Comparison of ENCODE assay signal across 10 cellular contexts in genomic region chr10:5550621-5551530, GRCh38. TPM values are rescaled to one million over a fixed set of nuclear protein-coding genes. Genes with fewer than 3 reads are reported as not detected.
A peak's percentile ranks its signal among the peaks of the same experiment; 100 is the strongest.
DNase-seq lines count a peak whose midpoint lies in the region; ATAC-seq, FAIRE-seq and TF ChIP-seq lines count a peak whose summit lies in the region.
"Had no signal": no experiment of that assay in that cellular context is flagged by ENCODE, and none has a peak within 500 bp of the region (broad histone marks: within the 10 kb centered on the region; RNA-seq: fewer than 3 reads in every experiment).

No MANE protein-coding gene starts in this region.

- dilution Hi-C loops in keratinocyte (cut with MboI; ENCODE audit: extremely low pct_ligation_motif_present, low sequenced_read_pairs) = no loop called here

- peaks cover 57% of the 10 kb centered on the region for H3K4me1 ChIP-seq in SJCRH30
- H3K4me1 ChIP-seq in keratinocyte (ENCODE audit: control insufficient read depth, extremely low read depth, insufficient read depth, low read length) = peaks cover 72% of the 10 kb centered on the region
- peaks cover 32 to 91% (median 68%) of the 10 kb centered on the region in 4 donors for H3K4me1 ChIP-seq in transverse colon

- peak overlapping the region; percentile 67 for H3K9ac ChIP-seq in keratinocyte (ENCODE audit: control insufficient read depth, extremely low read depth, insufficient read depth, low read length)

- H4K20me1 ChIP-seq in keratinocyte (ENCODE audit: control insufficient read depth, extremely low read depth, insufficient read depth, low read length) = no peaks in the 10 kb centered on the region

- H3K36me3 ChIP-seq in SJCRH30 = no peaks in the 10 kb centered on the region
- H3K36me3 ChIP-seq in keratinocyte (ENCODE audit: control insufficient read depth in 2 of 2, extremely low read depth in 1 of 2, insufficient read depth in 2 of 2, low read length in 2 of 2) = no peaks in the 10 kb centered on the region
- H3K36me3 ChIP-seq in transverse colon = no peaks in the 10 kb centered on the region

- TF ChIP-seq CTCF in keratinocyte (optimal IDR thresholded peaks at IDR 0.05 in 1 of 3, IDR thresholded peaks at IDR 0.05 in 1 of 3, conservative IDR thresholded peaks at IDR 0.05 in 1 of 3; ENCODE audit: extremely low read depth in 1 of 3, insufficient read depth in 2 of 3, low read length in 3 of 3) (no peak), transverse colon (IDR thresholded peaks at IDR 0.05) (no peak)

- ATAC-seq in GM18520 (IDR thresholded peaks at IDR 0.05; ENCODE audit: unreplicated experiment) = no peak

- in situ Hi-C loops in transverse colon (cut with MboI; ENCODE audit: low pct_ligation_motif_present in 1 of 4, low pct_unique_long_range_greater_than_20kb in 1 of 4, low sequenced_read_pairs in 3 of 4) = no loop called here

- no peak overlapping the region for H2AFZ ChIP-seq in keratinocyte (ENCODE audit: control insufficient read depth, low read length)

- H3K27ac ChIP-seq in SJCRH30 = peak overlapping the region; percentile 56
- H3K27ac ChIP-seq in keratinocyte (ENCODE audit: control insufficient read depth, insufficient read depth, low read length) = peak overlapping the region; percentile 77
- peak overlapping the region; percentile 73 to 93 (median 84) for H3K27ac ChIP-seq in transverse colon

- H3K4me3 ChIP-seq in SJCRH30 (no peak overlapping the region), keratinocyte (ENCODE audit: control insufficient read depth in 2 of 3, extremely low read depth in 1 of 3, insufficient read depth in 2 of 3, low read depth in 1 of 3, low read length in 3 of 3) (no peak overlapping the region), transverse colon (no peak overlapping the region)

- no peaks in the 10 kb centered on the region for H3K79me2 ChIP-seq in keratinocyte (ENCODE audit: control insufficient read depth, insufficient read depth, low read length)

- H3K27me3 ChIP-seq in SJCRH30 (no peaks in the 10 kb centered on the region), keratinocyte (ENCODE audit: control insufficient read depth, extremely low read depth, insufficient read depth, low read length) (no peaks in the 10 kb centered on the region), transverse colon (no peaks in the 10 kb centered on the region)

- no peak for TF ChIP-seq EP300 in transverse colon (IDR thresholded peaks at IDR 0.05; ENCODE audit: low read depth)

- no peaks in the 10 kb centered on the region for H3K9me3 ChIP-seq in SJCRH30 (replicated peaks)
- no peaks in the 10 kb centered on the region for H3K9me3 ChIP-seq in keratinocyte (ENCODE audit: control insufficient read depth, low read depth, low read length)
- H3K9me3 ChIP-seq in transverse colon = no peaks in the 10 kb centered on the region

- 91 to 100% methylated on average over 1 to 17 of the region's 17 CpGs for WGBS in transverse colon (ENCODE audit: low coverage in 1 of 2), 2 donors

- intact Hi-C loops in transverse colon (cut with DNase I; ENCODE audit: low total_unique reads) = no loop called here

- peak; percentile 52 for DNase-seq in activated effector memory CD4-positive, alpha-beta T cell treated with anti-CD3 and anti-CD28 coated beads, Interleukin-2, amount 50 U/mL, for 16 hours
- DNase-seq in activated effector memory CD4-positive, alpha-beta T cell treated with Interleukin-2 at 50 U/mL for 16 hours = no peak
- DNase-seq in SJCRH30 (peak; percentile 58 to 69), keratinocyte (ENCODE audit: low read depth, low spot score) (no peak), transverse colon (no peak), AML-193 (lab: John Stamatoyannopoulos, UW) (no peak), DMS114 treated with DMSO at 0.1 percent for 48 hours (lab: John Stamatoyannopoulos, UW; ENCODE audit: unreplicated experiment) (no peak)
- DNase-seq: activated B cell treated with CpG ODN at 0.5 μM for 24 hours, NCI-H2081 had no signal

- H3K4me2 ChIP-seq in keratinocyte (ENCODE audit: control insufficient read depth, extremely low read depth, insufficient read depth, low read depth, low read length) = peak overlapping the region; percentile 68

- peaks cover 3% of the 10 kb centered on the region for H3K9me1 ChIP-seq in keratinocyte (ENCODE audit: control insufficient read depth, extremely low read depth, insufficient read depth, low read length)

- FAIRE-seq in keratinocyte (lab: Jason Lieb, UNC) = peak; percentile 43

- TF ChIP-seq POLR2A in transverse colon (IDR thresholded peaks at IDR 0.05) = no peak

RNA-seq across cellular contexts. Expression of gene CALML3, which starts 26.1 kb away (rescaled TPM):
- not detected in 2 replicates for total RNA-seq in SJCRH30 (2014; rRNA removed; shearing (Covaris generic))
- polyA plus RNA-seq in keratinocyte = 7.6 to 20.2 TPM (median 14.1 TPM) in 3 replicates
- 16.6 TPM for polyA plus RNA-seq in keratinocyte (2011; ENCODE audit: low read depth)
- 10.4 and 31.2 TPM in 2 replicates for polyA plus RNA-seq in keratinocyte (2011; cell fraction: cytosol; rRNA removed)
- polyA plus RNA-seq in keratinocyte (2011; cell fraction: nucleus; rRNA removed) = 11.9 and 17.6 TPM in 2 replicates
- polyA plus RNA-seq in keratinocyte (2012; ENCODE audit: low replicate concordance) = 15.7 and 23.6 TPM in 2 replicates
- polyA minus RNA-seq in keratinocyte = 2.7 to 5.2 TPM (median 4.4 TPM) in 3 replicates
- 17.1 TPM for polyA minus RNA-seq in keratinocyte (2011; cell fraction: cytosol; rRNA and poly(A)+ RNA removed)
- polyA minus RNA-seq in keratinocyte (2011; cell fraction: nucleus; rRNA and poly(A)+ RNA removed) = 4.6 and 6.0 TPM in 2 replicates
- not detected for total RNA-seq in transverse colon
- total RNA-seq: activated B cell treated with CpG ODN at 0.5 μM for 24 hours had no signal

RNA-seq across cellular contexts. Expression of gene CALML5, which starts 51.5 kb away (rescaled TPM):
- total RNA-seq in SJCRH30 (2014; rRNA removed; shearing (Covaris generic)) = not detected in 2 replicates
- polyA plus RNA-seq in keratinocyte = 5.7 to 11.4 TPM (median 7.3 TPM) in 3 replicates
- polyA plus RNA-seq in keratinocyte (2011; ENCODE audit: low read depth) = 251 TPM
- polyA plus RNA-seq in keratinocyte (2011; cell fraction: cytosol; rRNA removed) = 2.1 and 5.6 TPM in 2 replicates
- 5.2 and 5.9 TPM in 2 replicates for polyA plus RNA-seq in keratinocyte (2011; cell fraction: nucleus; rRNA removed)
- 19.1 and 439 TPM in 2 replicates for polyA plus RNA-seq in keratinocyte (2012; ENCODE audit: low replicate concordance)
- 0.39 to 0.66 TPM in 2 of 3 replicates, not detected in the other for polyA minus RNA-seq in keratinocyte
- 4.0 TPM for polyA minus RNA-seq in keratinocyte (2011; cell fraction: cytosol; rRNA and poly(A)+ RNA removed)
- polyA minus RNA-seq in keratinocyte (2011; cell fraction: nucleus; rRNA and poly(A)+ RNA removed) = 4.1 and 6.1 TPM in 2 replicates
- total RNA-seq in transverse colon = not detected
- total RNA-seq: activated B cell treated with CpG ODN at 0.5 μM for 24 hours had no signal

Comparison
In these comparisons a context has a peak if more than half of its experiments do, and no peak if none do; other contexts are left out.
1. DNase-seq: peak in activated effector memory CD4-positive, alpha-beta T cell treated with anti-CD3 and anti-CD28 coated beads, Interleukin-2, amount 50 U/mL, for 16 hours (single experiment) and SJCRH30 (2 of 2); none in activated effector memory CD4-positive, alpha-beta T cell treated with Interleukin-2 at 50 U/mL for 16 hours (single experiment), keratinocyte (single experiment), transverse colon (single experiment), AML-193 (0 of 2) and DMS114 treated with DMSO at 0.1 percent for 48 hours (single experiment).
2. Peak in every context shown above with its lines, with median percentiles within 50 percentile points of each other: H3K27ac ChIP-seq.